ENCODE assay signal across 11 cellular contexts in the genomic region with DNA sequence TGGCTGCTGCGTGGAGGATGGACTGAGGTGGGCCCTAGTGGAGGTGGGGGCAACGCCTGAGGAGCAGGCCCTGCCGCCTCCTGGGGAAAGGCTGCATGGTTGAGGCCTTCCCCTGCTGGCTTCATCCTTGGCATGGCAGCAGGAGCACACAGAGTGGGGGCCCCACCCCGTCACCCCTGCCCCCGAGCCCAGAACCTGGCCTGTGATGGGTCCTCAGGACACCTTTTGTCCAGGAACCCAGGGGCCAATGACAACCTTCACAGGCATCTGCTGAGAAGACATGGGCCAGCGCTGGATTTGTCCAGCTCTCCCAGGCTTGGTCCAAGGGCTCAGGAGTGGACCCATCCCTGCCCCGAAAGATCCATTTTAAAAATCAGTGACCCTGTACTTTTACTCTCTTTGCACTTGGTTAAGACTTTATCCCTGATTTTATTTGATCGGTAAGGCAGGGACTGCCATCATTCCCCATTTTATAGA. TPM values are rescaled to one million over a fixed set of nuclear protein-coding genes. Genes with fewer than 3 reads are reported as not detected.
A peak's percentile ranks its signal among the peaks of the same experiment; 100 is the strongest.
DNase-seq lines count a peak whose midpoint lies in the region; ATAC-seq and TF ChIP-seq lines count a peak whose summit lies in the region.
"Had no signal": no experiment of that assay in that cellular context is flagged by ENCODE, and none has a peak within 500 bp of the region (broad histone marks: within the 10 kb centered on the region; RNA-seq: fewer than 3 reads in every experiment).

No MANE protein-coding gene starts in this region.

- no peaks in the 10 kb centered on the region for H4K20me1 ChIP-seq in HCT116 (ENCODE audit: insufficient read depth)

- peaks cover 9% of the 10 kb centered on the region for H3K9me3 Mint-ChIP-seq in dendritic cell treated with granulocyte-macrophage colony-stimulating factor and Interleukin-4, amounts not matched to agents 40 ng/mL and 50 ng/mL, for 4 days

- H3K4me3 ChIP-seq in AG04449 (ENCODE audit: low read depth, low read length), result peak overlapping the region; percentile 49
- H3K4me3 ChIP-seq in HCT116 (replicated peaks in 1 of 2; ENCODE audit: low read depth in 1 of 2, low read length in 2 of 2), result peak overlapping the region; percentile 62 to 77
- peak overlapping the region; percentile 21 to 49 for H3K4me3 ChIP-seq in muscle layer of duodenum (ENCODE audit: low read depth in 1 of 2, low read length in 2 of 2)

- no peak for TF ChIP-seq POLR2A in HCT116 (IDR thresholded peaks at IDR 0.05; ENCODE audit: borderline replicate concordance, extremely low read depth, insufficient read depth, insufficient read length)

- H3K4me1 Mint-ChIP-seq in dendritic cell treated with granulocyte-macrophage colony-stimulating factor and Interleukin-4, amounts not matched to agents 40 ng/mL and 50 ng/mL, for 4 days (ENCODE audit: low read depth), result peaks cover 70% of the 10 kb centered on the region

- H3K27ac ChIP-seq in HCT116 (ENCODE audit: low read depth, low read length) (peak overlapping the region; percentile 54), muscle layer of duodenum (ENCODE audit: low read length) (no peak overlapping the region)

- CTCF ChIA-PET in AG04449 (lab: Yijun Ruan, JAX) (no interaction called here), HCT116 (lab: Charles Lee) (no interaction called here)

- no peaks in the 10 kb centered on the region for H3K9me2 ChIP-seq in HCT116 (ENCODE audit: insufficient read depth)

- BruUV-seq in HCT116 (replicated peaks; lab: Mats Ljungman, UMichigan), result TSS peak; percentile 65

- peak overlapping the region; percentile 99 for H3K4me2 ChIP-seq in HCT116 (ENCODE audit: low read length)

- H3K9ac ChIP-seq in HCT116 (ENCODE audit: low read length), result peak overlapping the region; percentile 81

- POLR2A ChIA-PET in AG04449 (lab: Yijun Ruan, JAX) (no interaction called here), HCT116 (lab: Charles Lee) (no interaction called here)

- TF ChIP-seq CTCF in AG04449 (IDR thresholded peaks at IDR 0.05; ENCODE audit: insufficient read depth, low read length, missing control alignments) (no peak), HCT116 (IDR thresholded peaks at IDR 0.05 in 2 of 3, conservative IDR thresholded peaks at IDR 0.05 in 1 of 3; ENCODE audit: borderline replicate concordance in 1 of 3, insufficient read depth in 1 of 3, low read depth in 2 of 3, low read length in 2 of 3) (no peak)

- H3K79me2 ChIP-seq in HCT116 (ENCODE audit: insufficient read depth, low read length), result peaks cover 37% of the 10 kb centered on the region

- H3K27ac Mint-ChIP-seq in dendritic cell treated with granulocyte-macrophage colony-stimulating factor and Interleukin-4, amounts not matched to agents 40 ng/mL and 50 ng/mL, for 4 days, result peak overlapping the region; percentile 88

- H3K4me3 Mint-ChIP-seq in dendritic cell treated with granulocyte-macrophage colony-stimulating factor and Interleukin-4, amounts not matched to agents 40 ng/mL and 50 ng/mL, for 4 days, result peak overlapping the region; percentile 73

- ATAC-seq in HCT116 (peak; percentile 1; the same call in 1 of the 2 replicates), HG02885 (IDR thresholded peaks at IDR 0.05; ENCODE audit: poor library complexity, unreplicated experiment) (no peak)

- H3K9me3 ChIP-seq in HCT116 (ENCODE audit: control insufficient read depth in 1 of 2, insufficient read depth in 1 of 2, low read depth in 1 of 2, low read length in 2 of 2), result peaks cover 0 to 6% of the 10 kb centered on the region in 2 experiments; a peak in 1 of 4 replicates
- H3K9me3 ChIP-seq in muscle layer of duodenum (ENCODE audit: control insufficient read depth in 1 of 2, low read length in 2 of 2), result no peaks in the 10 kb centered on the region

- H3K4me1 ChIP-seq in HCT116 (ENCODE audit: control insufficient read depth in 1 of 2, insufficient read depth in 2 of 2, low read length in 2 of 2) (peaks cover 9 to 24% of the 10 kb centered on the region in 2 experiments), muscle layer of duodenum (ENCODE audit: control insufficient read depth in 1 of 2, insufficient read depth in 2 of 2, low read length in 2 of 2) (peaks cover 9 to 28% of the 10 kb centered on the region in 2 donors)

- H3K27me3 ChIP-seq in HCT116 (ENCODE audit: insufficient read depth, low read length) (no peaks in the 10 kb centered on the region), muscle layer of duodenum (ENCODE audit: low read depth, low read length) (no peaks in the 10 kb centered on the region)

- TF ChIP-seq RAD21 in HCT116 (IDR thresholded peaks at IDR 0.05; ENCODE audit: low read depth), result no peak

- peaks cover 54% of the 10 kb centered on the region for H3K36me3 Mint-ChIP-seq in dendritic cell treated with granulocyte-macrophage colony-stimulating factor and Interleukin-4, amounts not matched to agents 40 ng/mL and 50 ng/mL, for 4 days (ENCODE audit: low read depth)

- RAD21 ChIA-PET in HCT116 (lab: Charles Lee; ENCODE audit: low non-redundant PET in 1 of 2, low total read pairs in 2 of 2, uncharacterized antibody in 2 of 2, unreplicated experiment in 2 of 2), result no interaction called here

- H3K36me3 ChIP-seq in HCT116 (ENCODE audit: control insufficient read depth in 1 of 2, insufficient read depth in 2 of 2, low read length in 2 of 2) (peaks cover 6 to 30% of the 10 kb centered on the region in 2 experiments; a peak in 2 of 4 replicates), muscle layer of duodenum (ENCODE audit: control insufficient read depth in 1 of 2, insufficient read depth in 2 of 2, low read length in 2 of 2) (peaks cover 15 to 17% of the 10 kb centered on the region in 2 donors)

- intact Hi-C loops in HCT116 (cut with micrococcal nuclease), result no loop called here
- intact Hi-C loops in dendritic cell treated with granulocyte-macrophage colony-stimulating factor and Interleukin-4, amounts not matched to agents 40 ng/mL and 50 ng/mL, for 4 days (cut with micrococcal nuclease), result loop anchor here (2.0 to 5.0 kb wide), 2 partner anchors 13 to 90 kb away; a partner anchor contains a TSS

- no peak for DNase-seq in AG04449 (ENCODE audit: low read depth, low spot score)
- DNase-seq in HCT116 (ENCODE audit: low read depth, low spot score), result no peak
- DNase-seq in hepatic stellate cell (ENCODE audit: low spot score), result no peak
- DNase-seq in OCI-M1 (lab: John Stamatoyannopoulos, UW), result no peak
- no peak for DNase-seq in SHP77 treated with DMSO at 0.1 percent for 48 hours (lab: John Stamatoyannopoulos, UW)
- DNase-seq: DMS 273 treated with DMSO at 0.1 percent for 48 hours, NCI-H2081 treated with DMSO at 0.1 percent for 48 hours had no signal

- no peak overlapping the region for H2AFZ ChIP-seq in HCT116 (ENCODE audit: low read depth, low read length, poor library complexity, severe bottlenecking)

- H3K27me3 Mint-ChIP-seq in dendritic cell treated with granulocyte-macrophage colony-stimulating factor and Interleukin-4, amounts not matched to agents 40 ng/mL and 50 ng/mL, for 4 days, result no peaks in the 10 kb centered on the region

TF ChIP-seq in HCT116, 20 proteins besides CTCF, POLR2A, EP300 and RAD21 (continues in another document):
- no peak for TF ChIP-seq ZFX (IDR thresholded peaks at IDR 0.05)
- TF ChIP-seq CEBPB (IDR thresholded peaks at IDR 0.05; ENCODE audit: low read depth), result no peak
- no peak for TF ChIP-seq EGR1 (IDR thresholded peaks at IDR 0.05; ENCODE audit: low read depth)
- no peak for TF ChIP-seq ZNF274 (IDR thresholded peaks at IDR 0.05; ENCODE audit: low read depth, low read length)
- TF ChIP-seq YY1 (IDR thresholded peaks at IDR 0.05; ENCODE audit: extremely low read depth, insufficient replicate concordance, low read depth, low read length), result no peak
- TF ChIP-seq EZH2 (IDR thresholded peaks at IDR 0.05), result no peak
- TF ChIP-seq, protein P1, sequence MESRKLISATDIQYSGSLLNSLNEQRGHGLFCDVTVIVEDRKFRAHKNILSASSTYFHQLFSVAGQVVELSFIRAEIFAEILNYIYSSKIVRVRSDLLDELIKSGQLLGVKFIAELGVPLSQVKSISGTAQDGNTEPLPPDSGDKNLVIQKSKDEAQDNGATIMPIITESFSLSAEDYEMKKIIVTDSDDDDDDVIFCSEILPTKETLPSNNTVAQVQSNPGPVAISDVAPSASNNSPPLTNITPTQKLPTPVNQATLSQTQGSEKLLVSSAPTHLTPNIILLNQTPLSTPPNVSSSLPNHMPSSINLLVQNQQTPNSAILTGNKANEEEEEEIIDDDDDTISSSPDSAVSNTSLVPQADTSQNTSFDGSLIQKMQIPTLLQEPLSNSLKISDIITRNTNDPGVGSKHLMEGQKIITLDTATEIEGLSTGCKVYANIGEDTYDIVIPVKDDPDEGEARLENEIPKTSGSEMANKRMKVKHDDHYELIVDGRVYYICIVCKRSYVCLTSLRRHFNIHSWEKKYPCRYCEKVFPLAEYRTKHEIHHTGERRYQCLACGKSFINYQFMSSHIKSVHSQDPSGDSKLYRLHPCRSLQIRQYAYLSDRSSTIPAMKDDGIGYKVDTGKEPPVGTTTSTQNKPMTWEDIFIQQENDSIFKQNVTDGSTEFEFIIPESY (IDR thresholded peaks at IDR 0.05; ENCODE audit: extremely low read depth, insufficient replicate concordance, low read length), result no peak
- TF ChIP-seq, protein P2, sequence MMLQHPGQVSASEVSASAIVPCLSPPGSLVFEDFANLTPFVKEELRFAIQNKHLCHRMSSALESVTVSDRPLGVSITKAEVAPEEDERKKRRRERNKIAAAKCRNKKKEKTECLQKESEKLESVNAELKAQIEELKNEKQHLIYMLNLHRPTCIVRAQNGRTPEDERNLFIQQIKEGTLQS (IDR thresholded peaks at IDR 0.05), result no peak
- TF ChIP-seq EZH2phosphoT487 (IDR thresholded peaks at IDR 0.05; ENCODE audit: borderline replicate concordance), result no peak
- TF ChIP-seq SRF (IDR thresholded peaks at IDR 0.05; ENCODE audit: low read depth), result no peak
- no peak for TF ChIP-seq ELF1 (IDR thresholded peaks at IDR 0.05; ENCODE audit: borderline replicate concordance, low read depth)
- TF ChIP-seq POLR2AphosphoS5 (IDR thresholded peaks at IDR 0.05; ENCODE audit: low read depth, low read length), result no peak
- no peak for TF ChIP-seq FOSL1 (IDR thresholded peaks at IDR 0.05; ENCODE audit: low read depth)
- no peak for TF ChIP-seq CBX3 (IDR thresholded peaks at IDR 0.05; ENCODE audit: low read depth)

RNA-seq across cellular contexts. Expression of a gene that starts 0.6 kb away (rescaled TPM):
- total RNA-seq in HCT116 (2021; ENCODE audit: unreplicated experiment), result 37.6 TPM
- polyA plus RNA-seq in HCT116 (2012), result 24.4 and 24.9 TPM in 2 replicates

RNA-seq across cellular contexts. Expression of a gene that starts 14.0 kb away (rescaled TPM):
- 35.6 TPM for total RNA-seq in HCT116 (2021; ENCODE audit: unreplicated experiment)
- polyA plus RNA-seq in HCT116 (2012), result 22.1 and 24.1 TPM in 2 replicates

RNA-seq across cellular contexts. Expression of a gene that starts 25.6 kb away (rescaled TPM):
- total RNA-seq in HCT116 (2021; ENCODE audit: unreplicated experiment), result 41.4 TPM
- 18.9 and 21.9 TPM in 2 replicates for polyA plus RNA-seq in HCT116 (2012)

RNA-seq across cellular contexts. Expression of a gene that starts 54.8 kb away (rescaled TPM):
- total RNA-seq in HCT116 (2021; ENCODE audit: unreplicated experiment), result not detected
- not detected in 2 replicates for polyA plus RNA-seq in HCT116 (2012)
- total RNA-seq: T-helper 1 cell treated with Interleukin-12 subunit alpha and Interleukin-12 subunit beta and Interleukin-4 antibody, amounts not matched to agents 30 ng/mL and 1 ng/mL, for 36 hours had no signal
